13 cellular contexts compared by ENCODE assay signal in the genomic region with DNA sequence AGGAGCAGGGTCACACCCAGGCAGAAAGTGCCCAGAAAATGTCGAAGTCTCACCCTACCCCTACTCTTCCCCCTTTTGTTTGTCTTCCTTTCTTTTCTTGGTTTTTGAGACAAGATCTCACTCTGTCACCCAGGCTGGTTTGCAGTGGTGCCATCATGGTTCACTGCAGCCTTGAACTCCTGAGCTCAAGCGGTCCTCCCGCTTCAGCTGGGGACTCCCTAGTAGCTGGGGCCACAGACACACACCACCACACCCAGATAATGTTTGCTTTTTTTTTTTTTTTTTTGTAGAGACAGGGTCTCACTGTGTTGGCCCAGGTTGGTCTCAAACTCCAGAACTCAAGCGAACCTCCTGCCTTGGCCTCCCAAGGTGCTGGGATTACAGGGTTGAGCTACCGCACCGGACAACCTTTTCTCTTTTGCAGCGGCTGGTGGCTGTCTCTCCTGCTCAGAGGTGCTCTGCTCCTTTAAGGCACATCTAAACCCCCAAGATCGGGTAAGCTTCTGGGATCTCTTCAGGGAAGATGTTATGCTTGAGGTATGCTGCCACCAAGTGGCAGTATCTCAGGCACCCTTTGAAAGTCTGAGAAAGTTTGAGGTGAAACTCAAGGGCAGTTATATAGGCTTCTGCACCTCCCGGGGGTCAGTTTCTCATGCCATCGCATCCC. TPM values are rescaled to one million over a fixed set of nuclear protein-coding genes. Genes with fewer than 3 reads are reported as not detected.
DNase-seq lines count a peak whose midpoint lies in the region; ATAC-seq and TF ChIP-seq lines count a peak whose summit lies in the region.
"Had no signal": no experiment of that assay in that cellular context is flagged by ENCODE, and none has a peak within 500 bp of the region (broad histone marks: within the 10 kb centered on the region; RNA-seq: fewer than 3 reads in every experiment).

No MANE protein-coding gene starts in this region.

- no peak overlapping the region for H3K4me3 Mint-ChIP-seq in GM23338

- H3K4me1 ChIP-seq in GM23338 (ENCODE audit: insufficient read depth) (no peaks in the 10 kb centered on the region), PC-9 (replicated peaks; ENCODE audit: insufficient read depth) (peaks cover 9% of the 10 kb centered on the region)

- peaks cover 2% of the 10 kb centered on the region for H3K27me3 Mint-ChIP-seq in GM23338 (ENCODE audit: insufficient read depth, low read depth, poor library complexity)

- BruUV-seq in PC-9 (replicated peaks; lab: Mats Ljungman, UMichigan): no TSS peak

- H4K20me1 ChIP-seq in GM23338 (replicated peaks; ENCODE audit: insufficient read depth) (no peaks in the 10 kb centered on the region; the same call in 1 of the 2 replicates), PC-9 (ENCODE audit: insufficient read depth) (no peaks in the 10 kb centered on the region)

- H3F3A ChIP-seq in GM23338 (replicated peaks; ENCODE audit: low read depth) (peaks cover 4% of the 10 kb centered on the region; the same call in 1 of the 2 replicates), PC-9 (ENCODE audit: insufficient read depth, low read depth) (peaks cover 13% of the 10 kb centered on the region)

- no peaks in the 10 kb centered on the region for H3K36me3 ChIP-seq in GM23338 (ENCODE audit: insufficient read depth)
- no peaks in the 10 kb centered on the region for H3K36me3 ChIP-seq in PC-9 (ENCODE audit: low read depth)

- TF ChIP-seq CTCF in AG09309 (IDR thresholded peaks at IDR 0.05; ENCODE audit: control insufficient read depth, insufficient read depth, low read depth, low read length, missing control alignments) (peak; percentile 64), GM23338 (conservative IDR thresholded peaks at IDR 0.05; ENCODE audit: low read depth in 2 of 2) (peak; percentile 24 to 35; a peak in 3 of 4 replicates), PC-9 (conservative IDR thresholded peaks at IDR 0.05) (peak; percentile 53), fibroblast of villous mesenchyme (IDR thresholded peaks at IDR 0.05; ENCODE audit: insufficient read depth, low read depth, low read length) (peak; percentile 42)

- CTCF ChIA-PET in PC-9 (lab: Charles Lee): no interaction called here

- H3K9me3 Mint-ChIP-seq in GM23338: no peaks in the 10 kb centered on the region

- no peak overlapping the region for H3K27ac Mint-ChIP-seq in GM23338

- intact Hi-C loops in PC-9 (cut with micrococcal nuclease; ENCODE audit: unreplicated experiment): loop anchor here (5.0 to 10.0 kb wide), 3 partner anchors 540 to 882 kb away; no protein-coding TSS in a partner anchor

- H3K9me3 ChIP-seq in PC-9 (ENCODE audit: insufficient read depth, low read depth): no peaks in the 10 kb centered on the region

- POLR2A ChIA-PET in PC-9 (lab: Charles Lee; ENCODE audit: unreplicated experiment): interaction anchor here (0.6 kb wide), 1 partner anchor 222 kb away, joined by 7 read pairs; the partner anchor contains the start of gene EEF2

- H3K4me3 ChIP-seq in AG09309 (ENCODE audit: control insufficient read depth, low read depth, low read length) (no peak overlapping the region), GM23338 (no peak overlapping the region), PC-9 (no peak overlapping the region), fibroblast of villous mesenchyme (ENCODE audit: low read depth, low read length) (no peak overlapping the region)

- DNase-seq in AG09309 (ENCODE audit: low read depth) (no peak), GM23338 (ENCODE audit: low spot score) (peak; percentile 45), PC-9 (peak; percentile 16 to 43), fibroblast of villous mesenchyme (ENCODE audit: low read depth) (peak; percentile 26), cerebellar nuclear complex (lab: John Stamatoyannopoulos, UW) (no peak), NK-92 (lab: John Stamatoyannopoulos, UW; ENCODE audit: unreplicated experiment) (no peak)
- DNase-seq: activated T-cell treated with anti-CD3 and anti-CD28 coated beads, Interleukin-2, amount 50 U/mL, for 48 hours; effector memory CD4-positive, alpha-beta T cell; KBM-7 had no signal

- H3K4me2 ChIP-seq in GM23338 (no peak overlapping the region), PC-9 (no peak overlapping the region)

- no peaks in the 10 kb centered on the region for H3K79me2 ChIP-seq in GM23338 (replicated peaks; ENCODE audit: insufficient read depth)
- H3K79me2 ChIP-seq in PC-9 (ENCODE audit: low read depth): no peaks in the 10 kb centered on the region

- ATAC-seq in GM23338: 0 out of 3 replicates have a peak, but pooled peaks have one; percentile 13
- ATAC-seq in HG03442 (IDR thresholded peaks at IDR 0.05; ENCODE audit: unreplicated experiment): no peak
- no peak for ATAC-seq in GM19455 (IDR thresholded peaks at IDR 0.05; ENCODE audit: unreplicated experiment)

- no peaks in the 10 kb centered on the region for H3K27me3 ChIP-seq in GM23338 (ENCODE audit: insufficient read depth)
- H3K27me3 ChIP-seq in PC-9 (ENCODE audit: insufficient read depth, low read depth): no peaks in the 10 kb centered on the region

- H3K9me2 ChIP-seq in GM23338 (ENCODE audit: insufficient read depth) (no peaks in the 10 kb centered on the region), PC-9 (ENCODE audit: insufficient read depth) (no peaks in the 10 kb centered on the region)

- peaks cover 4% of the 10 kb centered on the region; the same call in 2 of the 3 replicates for H3K4me1 Mint-ChIP-seq in GM23338

- H2AFZ ChIP-seq in GM23338 (no peak overlapping the region), PC-9 (no peak overlapping the region)

- peaks cover 3% of the 10 kb centered on the region; the same call in 2 of the 3 replicates for H3K36me3 Mint-ChIP-seq in GM23338 (ENCODE audit: low read depth)

- H3K27ac ChIP-seq in GM23338 (ENCODE audit: low read depth) (no peak overlapping the region), PC-9 (no peak overlapping the region)

TF ChIP-seq in GM23338, 12 proteins besides CTCF, POLR2A, EP300 and RAD21 (continues in another document):
- no peak for TF ChIP-seq CREB1 (CRISPR knock-in tag; IDR thresholded peaks at IDR 0.05; ENCODE audit: low read depth)
- TF ChIP-seq NANOG (IDR thresholded peaks at IDR 0.05; ENCODE audit: borderline replicate concordance): no peak
- TF ChIP-seq ZNF114 (CRISPR knock-in tag; IDR thresholded peaks at IDR 0.05): no peak
- TF ChIP-seq POLR2AphosphoS5 (IDR thresholded peaks at IDR 0.05; ENCODE audit: low read depth): no peak
- no peak for TF ChIP-seq STAT1 (IDR thresholded peaks at IDR 0.05; ENCODE audit: unreplicated experiment)
- no peak for TF ChIP-seq REST (IDR thresholded peaks at IDR 0.05; ENCODE audit: unreplicated experiment)
- no peak for TF ChIP-seq JUNB (IDR thresholded peaks at IDR 0.05; ENCODE audit: unreplicated experiment)

RNA-seq across cellular contexts. Expression of gene EBI3, which starts 22.4 kb away (rescaled TPM):
- total RNA-seq in GM23338 (2014; rRNA removed; shearing (Covaris generic)): 0.52 TPM in 1 of 2 replicates, not detected in the other
- polyA plus RNA-seq in GM23338 (2016; fragmentation: Nextera tagmentation; extraction: Ambion mirVana): 1.4 and 1.6 TPM in 2 replicates
- total RNA-seq in PC-9 (2021) (not detected in 2 replicates), fibroblast of villous mesenchyme (1.3 TPM in 1 of 2 replicates, not detected in the other)

RNA-seq across cellular contexts. Expression of gene ANKRD24, which starts 24.5 kb away (rescaled TPM):
- total RNA-seq in GM23338 (2014; rRNA removed; shearing (Covaris generic)): 13.4 and 18.0 TPM in 2 replicates
- polyA plus RNA-seq in GM23338 (2016; fragmentation: Nextera tagmentation; extraction: Ambion mirVana): 3.7 and 4.5 TPM in 2 replicates
- total RNA-seq in PC-9 (2021) (0.79 and 1.0 TPM in 2 replicates), fibroblast of villous mesenchyme (under 0.01 and 0.43 TPM in 2 replicates)

RNA-seq across cellular contexts. Expression of gene SIRT6, which starts 24.6 kb away (rescaled TPM):
- 15.8 and 26.7 TPM in 2 replicates for total RNA-seq in GM23338 (2014; rRNA removed; shearing (Covaris generic))
- 18.9 and 19.3 TPM in 2 replicates for polyA plus RNA-seq in GM23338 (2016; fragmentation: Nextera tagmentation; extraction: Ambion mirVana)
- total RNA-seq in PC-9 (2021): 22.2 and 23.2 TPM in 2 replicates
- total RNA-seq in fibroblast of villous mesenchyme: 10.4 and 10.6 TPM in 2 replicates

RNA-seq across cellular contexts. Expression of gene YJU2, which starts 39.9 kb away (rescaled TPM):
- total RNA-seq in GM23338 (2014; rRNA removed; shearing (Covaris generic)): 27.3 and 33.4 TPM in 2 replicates
- polyA plus RNA-seq in GM23338 (2016; fragmentation: Nextera tagmentation; extraction: Ambion mirVana): 27.6 and 28.8 TPM in 2 replicates
- total RNA-seq in PC-9 (2021): 8.7 and 11.0 TPM in 2 replicates
- 13.0 and 19.0 TPM in 2 replicates for total RNA-seq in fibroblast of villous mesenchyme

RNA-seq across cellular contexts. Expression of gene CREB3L3, which starts 53.5 kb away (rescaled TPM):
- total RNA-seq in GM23338 (2014; rRNA removed; shearing (Covaris generic)): not detected in 2 replicates
- polyA plus RNA-seq in GM23338 (2016; fragmentation: Nextera tagmentation; extraction: Ambion mirVana): 0.26 and 0.42 TPM in 2 replicates
- not detected in 2 replicates for total RNA-seq in PC-9 (2021)
- total RNA-seq in fibroblast of villous mesenchyme: not detected in 2 replicates
- total RNA-seq: G401, lung microvascular endothelial cell had no signal

Comparison
In these comparisons a context has a peak if more than half of its experiments do, and no peak if none do; other contexts are left out.
1. DNase-seq: peak in GM23338 (single experiment), PC-9 (2 of 2) and fibroblast of villous mesenchyme (single experiment); none in AG09309 (single experiment), cerebellar nuclear complex (0 of 2) and NK-92 (single experiment).
2. Peak in every context shown above with its lines, with median percentiles within 50 percentile points of each other: CTCF ChIP-seq.